8 cellular contexts compared by ENCODE assay signal in the genomic region with DNA sequence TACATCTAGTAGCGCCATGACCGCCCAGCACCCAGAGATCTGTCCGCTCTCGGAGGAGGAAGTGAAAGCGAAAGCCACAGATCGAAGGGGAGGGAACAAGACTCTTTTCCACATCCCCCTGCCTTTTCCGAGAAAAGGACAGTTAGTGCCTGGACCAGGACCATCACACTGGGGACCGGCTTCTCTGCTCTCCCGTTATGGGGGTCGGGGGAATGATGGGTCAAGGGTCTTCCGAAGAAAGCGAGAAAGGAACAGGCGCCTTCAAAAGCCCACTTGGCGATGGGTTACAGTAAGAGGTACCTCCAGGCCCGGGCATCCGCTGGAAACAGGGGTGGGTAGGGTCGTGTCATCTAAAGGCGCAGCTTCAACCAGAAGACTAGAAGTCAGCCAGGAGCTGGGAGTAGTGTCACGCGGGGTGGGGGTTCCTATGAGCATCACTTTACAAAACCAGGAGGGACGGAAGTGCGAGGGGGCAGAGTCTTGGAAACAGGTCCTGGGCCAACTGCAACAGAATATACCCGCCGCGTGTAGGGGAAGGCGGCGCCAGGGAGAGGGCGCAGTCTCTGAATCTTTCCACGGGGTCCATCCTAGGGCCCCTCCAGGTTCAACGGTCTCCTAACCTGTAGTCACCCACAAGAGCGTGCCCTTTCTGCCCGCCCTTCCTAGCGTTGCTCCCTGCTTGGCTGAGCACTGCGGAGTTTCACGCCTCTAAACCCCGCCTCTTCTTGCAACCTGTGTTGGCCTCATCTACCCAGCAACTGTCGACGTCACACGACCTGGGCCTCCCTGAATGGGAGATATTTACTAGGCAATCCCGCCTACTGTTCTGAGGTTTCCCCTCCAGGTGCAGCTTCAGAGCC. TPM values are rescaled to one million over a fixed set of nuclear protein-coding genes. Genes with fewer than 3 reads are reported as not detected.
A peak's percentile ranks its signal among the peaks of the same experiment; 100 is the strongest.
DNase-seq lines count a peak whose midpoint lies in the region; ATAC-seq and TF ChIP-seq lines count a peak whose summit lies in the region.

TSS of gene PSMB8 (minus strand) at position 69 of the 860 bp plus-strand sequence. CDS start at position 18, 51 bp downstream.

- peaks cover 0 to 8% (median 3%) of the 10 kb centered on the region in 7 donors for H3K9me3 Mint-ChIP-seq in CD14-positive monocyte
- H3K9me3 Mint-ChIP-seq in dendritic cell treated with granulocyte-macrophage colony-stimulating factor and Interleukin-4, amounts not matched to agents 40 ng/mL and 50 ng/mL, for 4 days: no peaks in the 10 kb centered on the region

- H3K4me1 ChIP-seq in left lung: peaks cover 18 to 85% of the 10 kb centered on the region in 2 donors

- H3K36me3 Mint-ChIP-seq in CD14-positive monocyte: peaks cover 67 to 75% of the 10 kb centered on the region in 2 donors
- H3K36me3 Mint-ChIP-seq in dendritic cell treated with granulocyte-macrophage colony-stimulating factor and Interleukin-4, amounts not matched to agents 40 ng/mL and 50 ng/mL, for 4 days (ENCODE audit: low read depth): peaks cover 88% of the 10 kb centered on the region

- H3K27ac ChIP-seq in left lung: peak within 1 kb of the TSS; percentile 97 to 98

- ATAC-seq in GM19372 (IDR thresholded peaks at IDR 0.05; ENCODE audit: low read depth, unreplicated experiment): peak; percentile 76
- peak; percentile 69 for ATAC-seq in HG03521 (IDR thresholded peaks at IDR 0.05; ENCODE audit: unreplicated experiment)
- ATAC-seq in left lung: peak; percentile 96

- peak within 1 kb of the TSS; percentile 98 to 99 for H3K4me3 Mint-ChIP-seq in CD14-positive monocyte
- H3K4me3 Mint-ChIP-seq in dendritic cell treated with granulocyte-macrophage colony-stimulating factor and Interleukin-4, amounts not matched to agents 40 ng/mL and 50 ng/mL, for 4 days: peak within 1 kb of the TSS; percentile 91

- H3K4me3 ChIP-seq in left lung: peak within 1 kb of the TSS; percentile 83 to 96

- H3K36me3 ChIP-seq in left lung: peaks cover 4 to 72% of the 10 kb centered on the region in 2 donors

- H3K27ac Mint-ChIP-seq in CD14-positive monocyte: peak within 1 kb of the TSS; percentile 99 to 100 (median 100)
- peak within 1 kb of the TSS; percentile 99 for H3K27ac Mint-ChIP-seq in dendritic cell treated with granulocyte-macrophage colony-stimulating factor and Interleukin-4, amounts not matched to agents 40 ng/mL and 50 ng/mL, for 4 days

- intact Hi-C loops in CD14-positive monocyte (cut with micrococcal nuclease): loop anchor here (1.0 to 5.0 kb wide), 2 partner anchors 9 to 128 kb away; partner anchors contain the start of gene TAP1 (in 1 of the 2)
- intact Hi-C loops in dendritic cell treated with granulocyte-macrophage colony-stimulating factor and Interleukin-4, amounts not matched to agents 40 ng/mL and 50 ng/mL, for 4 days (cut with micrococcal nuclease): loop anchor here (1.0 to 5.0 kb wide), 2 partner anchors 9 to 128 kb away; partner anchors contain the start of gene TAP1
- intact Hi-C loops in left lung (cut with DNase I): no loop called here

- DNase-seq in CD14-positive monocyte (ENCODE audit: low spot score) (peak; percentile 97), NCI-H748 (lab: John Stamatoyannopoulos, UW; ENCODE audit: unreplicated experiment) (peak; percentile 99), left lung (peak; percentile 96 to 98)
- peak; percentile 96 to 99 for DNase-seq in activated CD4-positive, alpha-beta T cell treated with anti-CD3 and anti-CD28 coated beads, Interleukin-2, amount 50 U/mL, for 24 hours (ENCODE audit: low read depth in 1 of 2, low spot score in 1 of 2)
- peak; percentile 98 for DNase-seq in stimulated activated CD4-positive, alpha-beta T cell treated with anti-CD3 and anti-CD28 coated beads, Interleukin-2, amount 100 ng/mL, for 4 hours (ENCODE audit: low read depth)

- peaks cover 0 to 6% (median 0%) of the 10 kb centered on the region in 3 donors for H3K27me3 Mint-ChIP-seq in CD14-positive monocyte (ENCODE audit: low read depth in 3 of 3)
- no peaks in the 10 kb centered on the region for H3K27me3 Mint-ChIP-seq in dendritic cell treated with granulocyte-macrophage colony-stimulating factor and Interleukin-4, amounts not matched to agents 40 ng/mL and 50 ng/mL, for 4 days

- no peaks in the 10 kb centered on the region for H3K9me3 ChIP-seq in left lung

- no peaks in the 10 kb centered on the region for H3K27me3 ChIP-seq in left lung

- H3K4me1 Mint-ChIP-seq in CD14-positive monocyte: peaks cover 77% of the 10 kb centered on the region
- H3K4me1 Mint-ChIP-seq in dendritic cell treated with granulocyte-macrophage colony-stimulating factor and Interleukin-4, amounts not matched to agents 40 ng/mL and 50 ng/mL, for 4 days (ENCODE audit: low read depth): peaks cover 82% of the 10 kb centered on the region

- TF ChIP-seq CTCF in CD14-positive monocyte (IDR thresholded peaks at IDR 0.05): no peak
- TF ChIP-seq CTCF in left lung (IDR thresholded peaks at IDR 0.05): no peak

RNA-seq across cellular contexts. Expression of gene PSMB8, which starts in this region (rescaled TPM):
- polyA plus RNA-seq in CD14-positive monocyte: 100 to 1,000 TPM; 487 to 534 TPM
- total RNA-seq in left lung: 100 to 1,000 TPM in 1 of 2 donors, 10 to 100 TPM in 1; 93.6 to 122 TPM

Comparison
In these comparisons a context has a peak if more than half of its experiments do, and no peak if none do; other contexts are left out.
1. Peak in every context shown above with its lines: DNase-seq, ATAC-seq, H3K4me3 ChIP-seq and H3K27ac ChIP-seq.
2. intact Hi-C loops: an anchor here in CD14-positive monocyte (1.0 to 5.0 kb wide) and dendritic cell treated with granulocyte-macrophage colony-stimulating factor and Interleukin-4, amounts not matched to agents 40 ng/mL and 50 ng/mL, for 4 days (1.0 to 5.0 kb wide); none called in left lung.